Comparison of ENCODE assay signal across 9 cellular contexts in genomic region chr2:23387221-23387550, GRCh38. TPM values are rescaled to one million over a fixed set of nuclear protein-coding genes. Genes with fewer than 3 reads are reported as not detected.
A peak's percentile ranks its signal among the peaks of the same experiment; 100 is the strongest.
DNase-seq lines count a peak whose midpoint lies in the region; ATAC-seq, FAIRE-seq and TF ChIP-seq lines count a peak whose summit lies in the region.
"Had no signal": no experiment of that assay in that cellular context is flagged by ENCODE, and none has a peak within 500 bp of the region (broad histone marks: within the 10 kb centered on the region; RNA-seq: fewer than 3 reads in every experiment).

No MANE protein-coding gene starts in this region.

- CTCF ChIA-PET in A549 (lab: Yijun Ruan, JAX) = interaction anchor here (1.5 kb wide), 2 partner anchors 9 to 371 kb away, joined by 3 to 5 read pairs; no protein-coding TSS in a partner anchor
- CTCF ChIA-PET in HEK293 (lab: Yijun Ruan, JAX) = interaction anchor here (0.7 kb wide), 1 partner anchor 1809 kb away, joined by 3 read pairs; no protein-coding TSS in a partner anchor

- TF ChIP-seq POLR2A in A549 (IDR thresholded peaks at IDR 0.05; ENCODE audit: low read length) = no peak

- FAIRE-seq in A549 (lab: Jason Lieb, UNC) = no peak
- FAIRE-seq: frontal cortex had no signal

- peaks cover 0 to 4% (median 0%) of the 10 kb centered on the region in 5 experiments for H3K9me3 Mint-ChIP-seq in brain
- H3K9me3 Mint-ChIP-seq in mesothelial cell of epicardium = no peaks in the 10 kb centered on the region

- H3K4me3 ChIP-seq in A549 (peak overlapping the region; percentile 73), HEK293 (ENCODE audit: low read depth, low read length) (peak overlapping the region; percentile 82)

- H3K27ac Mint-ChIP-seq in brain (peak overlapping the region; percentile 29 to 84 (median 72)), mesothelial cell of epicardium (peak overlapping the region; percentile 43)

- TF ChIP-seq EP300 in A549 (IDR thresholded peaks at IDR 0.05) = no peak

- TF ChIP-seq RAD21 in A549 (conservative IDR thresholded peaks at IDR 0.05 in 1 of 2, IDR thresholded peaks at IDR 0.05 in 1 of 2) = no peak

- peaks cover 9% of the 10 kb centered on the region for H3K36me3 Mint-ChIP-seq in brain
- no peaks in the 10 kb centered on the region for H3K36me3 Mint-ChIP-seq in mesothelial cell of epicardium

- no peak for DNase-seq in A549 (ENCODE audit: low read depth in 1 of 2, low spot score in 1 of 2)
- DNase-seq in mesothelial cell of epicardium (ENCODE audit: low spot score in 2 of 2, unreplicated experiment in 2 of 2) = no peak
- DNase-seq in putamen (ENCODE audit: low spot score) = no peak
- DNase-seq in activated CD8-positive, alpha-beta memory T cell treated with anti-CD3 and anti-CD28 coated beads for 24 hours = no peak
- no peak for DNase-seq in NCI-H1436 treated with DMSO at 0.1 percent for 48 hours (lab: John Stamatoyannopoulos, UW)

- TF ChIP-seq CTCF in A549 (IDR thresholded peaks at IDR 0.05) (no peak), HEK293 (tag by site-specific recombination; IDR thresholded peaks at IDR 0.05) (no peak), brain (conservative IDR thresholded peaks at IDR 0.05) (no peak), mesothelial cell of epicardium (IDR thresholded peaks at IDR 0.05; ENCODE audit: unreplicated experiment) (no peak)

- H3K36me3 ChIP-seq in HEK293 (ENCODE audit: control insufficient read depth in 2 of 2, insufficient read depth in 1 of 2, low read length in 2 of 2) = no peaks in the 10 kb centered on the region

- H3K4me2 ChIP-seq in A549 = peak overlapping the region; percentile 96

- H3K4me3 Mint-ChIP-seq in brain (peak overlapping the region; percentile 89 to 97 (median 95)), mesothelial cell of epicardium (peak overlapping the region; percentile 84)

- POLR2A ChIA-PET in A549 (lab: Yijun Ruan, JAX) (no interaction called here), HEK293 (lab: Yijun Ruan, JAX) (interaction anchor here (0.9 to 1.5 kb wide), 3 partner anchors 12 to 17 kb away, joined by 3 to 4 read pairs (median 3); no protein-coding TSS in a partner anchor)

- H3K9me3 ChIP-seq in A549 (no peaks in the 10 kb centered on the region), HEK293 (ENCODE audit: control insufficient read depth, insufficient read depth, low read depth, low read length) (no peaks in the 10 kb centered on the region)

- 66% methylated on average over 9 of the region's 9 CpGs for WGBS in A549 (ENCODE audit: missing lambda C conversion rate)

- H3K27ac ChIP-seq in A549 = peak overlapping the region in 1 of 2 experiments; percentile 90; a peak in 2 of 6 replicates
- H3K27ac ChIP-seq in HEK293 (ENCODE audit: extremely low read depth, low read depth, low read length) = peak overlapping the region; percentile 31; the same call in 1 of the 2 replicates

- ATAC-seq in A549 (peak in 1 of 2 experiments; percentile 21; a peak in 3 of 6 replicates), GM18858 (IDR thresholded peaks at IDR 0.05; ENCODE audit: unreplicated experiment) (no peak)

- H3K27me3 Mint-ChIP-seq in brain = peaks cover 48% of the 10 kb centered on the region
- H3K27me3 Mint-ChIP-seq in mesothelial cell of epicardium (ENCODE audit: low read depth) = peaks cover 52% of the 10 kb centered on the region

- H3K4me1 Mint-ChIP-seq in brain (peaks cover 46% of the 10 kb centered on the region), mesothelial cell of epicardium (peaks cover 29% of the 10 kb centered on the region)

- H3K4me1 ChIP-seq in A549 = no peaks in the 10 kb centered on the region
- H3K4me1 ChIP-seq in HEK293 (ENCODE audit: control insufficient read depth, insufficient read depth, low read length) = peaks cover 17% of the 10 kb centered on the region

TF ChIP-seq in A549, 52 proteins besides CTCF, POLR2A, EP300 and RAD21:
- TF ChIP-seq RFX5 (IDR thresholded peaks at IDR 0.05) (no peak), MAZ (IDR thresholded peaks at IDR 0.05; ENCODE audit: borderline replicate concordance, low read depth, low read length) (no peak), HOXB13 (CRISPR knock-in tag; IDR thresholded peaks at IDR 0.05; ENCODE audit: low read depth) (no peak), SMC3 (IDR thresholded peaks at IDR 0.05) (no peak), NR3C1 (IDR thresholded peaks at IDR 0.05) (no peak), HDAC2 (IDR thresholded peaks at IDR 0.05) (no peak), CHD4 (IDR thresholded peaks at IDR 0.05; ENCODE audit: borderline replicate concordance) (no peak), E2F6 (IDR thresholded peaks at IDR 0.05; ENCODE audit: borderline replicate concordance, low read depth) (no peak), RCOR1 (IDR thresholded peaks at IDR 0.05; ENCODE audit: low read depth, low read length) (no peak), EHF (CRISPR knock-in tag; IDR thresholded peaks at IDR 0.05) (no peak)

TF ChIP-seq in HEK293, 187 proteins besides CTCF, POLR2A, EP300 and RAD21:
- TF ChIP-seq SP3 (tag by site-specific recombination; IDR thresholded peaks at IDR 0.05) (no peak), ZNF341 (tag by site-specific recombination; IDR thresholded peaks at IDR 0.05; ENCODE audit: low read depth) (0 out of 2 replicates have a peak, but pooled peaks have one; percentile 3), GLIS1 (tag by site-specific recombination; IDR thresholded peaks at IDR 0.05) (peak; percentile 32), ZBTB17 (tag by site-specific recombination; IDR thresholded peaks at IDR 0.05) (peak; percentile 12; the same call in 1 of the 2 replicates)
TF ChIP-seq in HEK293: peak in this region for 3.

RNA-seq across cellular contexts. Expression of gene KLHL29, which starts 2.2 kb away (rescaled TPM):
- polyA plus RNA-seq in A549 (2011; rRNA removed) (1.3 and 1.6 TPM in 2 replicates), A549 (2017; fragmentation: RNase III; extraction: RNeasy Plus Mini Kit Qiagen cat#74134 plus additional on column Dnase treatment) (2.5 to 2.9 TPM (median 2.6 TPM) in 3 replicates), brain (ENCODE audit: insufficient read depth, low read depth, low replicate concordance) (10.8 TPM)
- 1.3 and 2.0 TPM in 2 replicates for polyA plus RNA-seq in A549 (2012; cell fraction: cytosol; rRNA removed)
- 8.2 and 8.9 TPM in 2 replicates for polyA plus RNA-seq in A549 (2012; cell fraction: nucleus; rRNA removed)
- polyA minus RNA-seq in A549 (2011; rRNA and poly(A)+ RNA removed) = 1.4 and 2.0 TPM in 2 replicates
- total RNA-seq in mesothelial cell of epicardium = 27.4 to 30.2 TPM (median 28.3 TPM) in 3 replicates
